In genomic region chr17:59329558-59330313, GRCh38 we compare ENCODE assay signal across 8 cellular contexts.
A peak's percentile ranks its signal among the peaks of the same experiment; 100 is the strongest.
DNase-seq lines count a peak whose midpoint lies in the region; ATAC-seq and FAIRE-seq lines count a peak whose summit lies in the region.

No MANE protein-coding gene starts in this region.

- no peaks in the 10 kb centered on the region for H3K9me3 Mint-ChIP-seq in memory B cell
- no peaks in the 10 kb centered on the region for H3K9me3 Mint-ChIP-seq in stimulated activated naive CD8-positive, alpha-beta T cell treated with anti-CD3 and anti-CD28 coated beads, Interleukin-15, Interleukin-2, amounts not matched to agents 100 ng/mL and 50 ng/mL, for 24 hours

- DNase-seq in DMS53 (lab: John Stamatoyannopoulos, UW), result peak; percentile 85
- peak; percentile 61 for DNase-seq in NCI-H774 (lab: John Stamatoyannopoulos, UW)
- DNase-seq in activated CD8-positive, alpha-beta memory T cell treated with anti-CD3 and anti-CD28 coated beads for 24 hours, result peak; percentile 72
- DNase-seq in memory B cell (ENCODE audit: low spot score in 2 of 2), result peak; percentile 42

- ATAC-seq in HG03108 (IDR thresholded peaks at IDR 0.05; ENCODE audit: unreplicated experiment), result peak; percentile 38
- peak; percentile 48 for ATAC-seq in memory B cell (ENCODE audit: low read depth)
- no peak for ATAC-seq in GM21390 (IDR thresholded peaks at IDR 0.05; ENCODE audit: unreplicated experiment)

- peak; percentile 55 for FAIRE-seq in endometrium (lab: Jason Lieb, UNC)

- H3K27ac Mint-ChIP-seq in memory B cell, result peak overlapping the region; percentile 67
- H3K27ac Mint-ChIP-seq in stimulated activated naive CD8-positive, alpha-beta T cell treated with anti-CD3 and anti-CD28 coated beads, Interleukin-15, Interleukin-2, amounts not matched to agents 100 ng/mL and 50 ng/mL, for 24 hours, result peak overlapping the region; percentile 8

- peaks cover 33% of the 10 kb centered on the region for H3K4me1 Mint-ChIP-seq in memory B cell
- H3K4me1 Mint-ChIP-seq in stimulated activated naive CD8-positive, alpha-beta T cell treated with anti-CD3 and anti-CD28 coated beads, Interleukin-15, Interleukin-2, amounts not matched to agents 100 ng/mL and 50 ng/mL, for 24 hours (ENCODE audit: low read depth), result peaks cover 56% of the 10 kb centered on the region

- H3K4me3 Mint-ChIP-seq in memory B cell, result peak overlapping the region; percentile 49
- H3K4me3 Mint-ChIP-seq in stimulated activated naive CD8-positive, alpha-beta T cell treated with anti-CD3 and anti-CD28 coated beads, Interleukin-15, Interleukin-2, amounts not matched to agents 100 ng/mL and 50 ng/mL, for 24 hours, result no peak overlapping the region

- H3K36me3 Mint-ChIP-seq in memory B cell, result no peaks in the 10 kb centered on the region
- no peaks in the 10 kb centered on the region for H3K36me3 Mint-ChIP-seq in stimulated activated naive CD8-positive, alpha-beta T cell treated with anti-CD3 and anti-CD28 coated beads, Interleukin-15, Interleukin-2, amounts not matched to agents 100 ng/mL and 50 ng/mL, for 24 hours (ENCODE audit: low read depth)

- H3K27me3 Mint-ChIP-seq in memory B cell, result no peaks in the 10 kb centered on the region
- no peaks in the 10 kb centered on the region for H3K27me3 Mint-ChIP-seq in stimulated activated naive CD8-positive, alpha-beta T cell treated with anti-CD3 and anti-CD28 coated beads, Interleukin-15, Interleukin-2, amounts not matched to agents 100 ng/mL and 50 ng/mL, for 24 hours
